20 cellular contexts compared by ENCODE assay signal in the genomic region with DNA sequence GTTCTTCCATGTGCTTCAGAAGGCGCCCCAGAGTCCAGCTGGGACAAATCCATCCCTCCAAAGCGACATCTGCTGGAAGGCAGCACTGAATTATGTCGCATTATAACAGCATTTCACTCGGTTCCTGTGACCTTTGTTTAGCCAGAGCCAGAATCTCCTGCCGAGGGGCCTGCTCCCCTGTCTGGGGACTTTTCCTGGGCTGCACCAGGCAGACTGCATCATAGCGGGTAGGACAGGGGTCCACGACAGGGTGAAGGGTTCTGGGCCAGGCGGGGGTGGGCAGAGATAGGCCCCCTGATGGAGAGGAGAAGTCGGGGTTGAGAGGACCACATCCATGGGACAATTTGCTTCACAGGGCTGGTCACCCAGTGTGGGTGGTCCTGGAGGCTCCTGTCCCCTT.
DNase-seq lines count a peak whose midpoint lies in the region; ATAC-seq, FAIRE-seq and TF ChIP-seq lines count a peak whose summit lies in the region.
"Had no signal": no experiment of that assay in that cellular context is flagged by ENCODE, and none has a peak within 500 bp of the region (broad histone marks: within the 10 kb centered on the region; RNA-seq: fewer than 3 reads in every experiment).

No MANE protein-coding gene starts in this region.

- H3K4me1 ChIP-seq in K562 (replicated peaks in 1 of 2; ENCODE audit: control insufficient read depth in 2 of 2, insufficient read depth in 2 of 2, low read length in 2 of 2) (no peaks in the 10 kb centered on the region), spleen (no peaks in the 10 kb centered on the region), ovary (ENCODE audit: insufficient read depth) (no peaks in the 10 kb centered on the region)
- H3K4me1 ChIP-seq: BLaER1 had no signal

- no peak overlapping the region for H3K4me2 ChIP-seq in K562 (ENCODE audit: insufficient read depth, low read length)
- H3K4me2 ChIP-seq: BLaER1 had no signal

- no peaks in the 10 kb centered on the region for H3K36me3 Mint-ChIP-seq in activated CD8-positive, alpha-beta T cell treated with anti-CD3 and anti-CD28 coated beads, Interleukin-2, amount 10 ng/mL, durations not matched to agents 7 days and 5 days (ENCODE audit: low read depth)
- H3K36me3 Mint-ChIP-seq in activated CD8-positive, alpha-beta T cell treated with anti-CD3 and anti-CD28 coated beads for 36 hours (ENCODE audit: low read depth), result no peaks in the 10 kb centered on the region
- H3K36me3 Mint-ChIP-seq: CD4-positive, alpha-beta memory T cell had no signal

- H3K36me3 ChIP-seq in K562 (ENCODE audit: control insufficient read depth, insufficient read depth, low read length) (no peaks in the 10 kb centered on the region), spleen (no peaks in the 10 kb centered on the region), ovary (no peaks in the 10 kb centered on the region)
- H3K36me3 ChIP-seq: BLaER1 had no signal

- in situ Hi-C loops in K562 (cut with MboI), result no loop called here

- H3K79me2 ChIP-seq in K562 (ENCODE audit: control insufficient read depth, insufficient read depth, low read length), result no peaks in the 10 kb centered on the region

- H2AFZ ChIP-seq in K562 (ENCODE audit: low read depth, low read length), result no peak overlapping the region

- H3K4me1 Mint-ChIP-seq in activated CD8-positive, alpha-beta T cell treated with anti-CD3 and anti-CD28 coated beads, Interleukin-2, amount 10 ng/mL, durations not matched to agents 7 days and 5 days (ENCODE audit: low read depth), result no peaks in the 10 kb centered on the region
- no peaks in the 10 kb centered on the region for H3K4me1 Mint-ChIP-seq in activated CD8-positive, alpha-beta T cell treated with anti-CD3 and anti-CD28 coated beads for 36 hours (ENCODE audit: low read depth)
- H3K4me1 Mint-ChIP-seq: CD4-positive, alpha-beta memory T cell had no signal

- H3K4me3 Mint-ChIP-seq in activated CD8-positive, alpha-beta T cell treated with anti-CD3 and anti-CD28 coated beads, Interleukin-2, amount 10 ng/mL, durations not matched to agents 7 days and 5 days, result no peak overlapping the region
- no peak overlapping the region for H3K4me3 Mint-ChIP-seq in activated CD8-positive, alpha-beta T cell treated with anti-CD3 and anti-CD28 coated beads for 36 hours
- H3K4me3 Mint-ChIP-seq: CD4-positive, alpha-beta memory T cell; HFFc6 had no signal

- no TSS peak for BruUV-seq in K562 (replicated peaks; lab: Mats Ljungman, UMichigan)

- H3K4me3 ChIP-seq in K562, result no peak overlapping the region
- no peak overlapping the region for H3K4me3 ChIP-seq in spleen
- no peak overlapping the region for H3K4me3 ChIP-seq in ovary
- H3K4me3 ChIP-seq: BLaER1, GM12878 had no signal

- POLR2A ChIA-PET in activated CD8-positive, alpha-beta T cell treated with anti-CD3 and anti-CD28 coated beads, Interleukin-2, amount 10 ng/mL, durations not matched to agents 7 days and 5 days (lab: Charles Lee), result no interaction called here
- POLR2A ChIA-PET in activated CD8-positive, alpha-beta T cell treated with anti-CD3 and anti-CD28 coated beads for 36 hours (lab: Charles Lee), result no interaction called here
- POLR2A ChIA-PET in K562 (lab: Yijun Ruan, JAX), result no interaction called here

- no peaks in the 10 kb centered on the region for H3K9me1 ChIP-seq in K562 (ENCODE audit: control insufficient read depth, insufficient read depth, low read length)

- no peaks in the 10 kb centered on the region for H3K9me3 ChIP-seq in K562 (replicated peaks; ENCODE audit: control insufficient read depth, insufficient read depth, low read depth, low read length)
- peaks cover 0 to 5% (median 0%) of the 10 kb centered on the region in 8 donors for H3K9me3 ChIP-seq in spleen
- no peaks in the 10 kb centered on the region for H3K9me3 ChIP-seq in ovary
- H3K9me3 ChIP-seq: BLaER1 had no signal

- H3K27me3 ChIP-seq in K562 (ENCODE audit: control insufficient read depth in 2 of 2, insufficient read depth in 2 of 2, low read length in 2 of 2), result peaks cover 0 to 15% of the 10 kb centered on the region in 2 experiments; a peak in 2 of 5 replicates
- peaks cover 0 to 23% (median 0%) of the 10 kb centered on the region in 7 donors for H3K27me3 ChIP-seq in spleen (replicated peaks in 1 of 7)
- H3K27me3 ChIP-seq in ovary, result no peaks in the 10 kb centered on the region
- H3K27me3 ChIP-seq: BLaER1 had no signal

- H4K20me1 ChIP-seq in K562 (replicated peaks; ENCODE audit: control insufficient read depth, insufficient read depth, low read length), result no peaks in the 10 kb centered on the region
- H4K20me1 ChIP-seq: BLaER1 had no signal

- H3K27ac Mint-ChIP-seq in activated CD8-positive, alpha-beta T cell treated with anti-CD3 and anti-CD28 coated beads, Interleukin-2, amount 10 ng/mL, durations not matched to agents 7 days and 5 days, result no peak overlapping the region
- no peak overlapping the region for H3K27ac Mint-ChIP-seq in activated CD8-positive, alpha-beta T cell treated with anti-CD3 and anti-CD28 coated beads for 36 hours
- H3K27ac Mint-ChIP-seq: CD4-positive, alpha-beta memory T cell; HFFc6 had no signal

- TF ChIP-seq CTCF in activated CD8-positive, alpha-beta T cell treated with anti-CD3 and anti-CD28 coated beads for 36 hours (IDR thresholded peaks at IDR 0.05), result no peak
- TF ChIP-seq CTCF in K562 (IDR thresholded peaks at IDR 0.05 in 2 of 3, conservative IDR thresholded peaks at IDR 0.05 in 1 of 3; ENCODE audit: insufficient read depth in 2 of 3, low read depth in 1 of 3, low read length in 3 of 3), result no peak
- TF ChIP-seq CTCF in spleen (IDR thresholded peaks at IDR 0.05 in 8 of 11, conservative IDR thresholded peaks at IDR 0.05 in 3 of 11), result no peak
- TF ChIP-seq CTCF in ovary (IDR thresholded peaks at IDR 0.05), result no peak

- TF ChIP-seq EP300 in K562 (IDR thresholded peaks at IDR 0.05; ENCODE audit: low read length) (no peak), ovary (IDR thresholded peaks at IDR 0.05) (no peak)

- TF ChIP-seq POLR2A in K562 (conservative IDR thresholded peaks at IDR 0.05), result no peak
- no peak for TF ChIP-seq POLR2A in spleen (IDR thresholded peaks at IDR 0.05)
- TF ChIP-seq POLR2A in ovary (IDR thresholded peaks at IDR 0.05), result no peak

- intact Hi-C loops in activated CD8-positive, alpha-beta T cell treated with anti-CD3 and anti-CD28 coated beads for 36 hours (cut with micrococcal nuclease), result no loop called here
- intact Hi-C loops in K562 (cut with micrococcal nuclease) (no loop called here), spleen (cut with DNase I; ENCODE audit: low total_unique reads) (no loop called here), ovary (cut with DNase I) (no loop called here)

- H3K27ac ChIP-seq in K562 (ENCODE audit: extremely low read depth, low read depth, low read length), result no peak overlapping the region
- no peak overlapping the region for H3K27ac ChIP-seq in spleen
- no peak overlapping the region for H3K27ac ChIP-seq in ovary
- H3K27ac ChIP-seq: BLaER1 had no signal

- TF ChIP-seq RAD21 in K562 (CRISPR knock-in tag; conservative IDR thresholded peaks at IDR 0.05 in 1 of 2, IDR thresholded peaks at IDR 0.05 in 1 of 2), result no peak

- DNase-seq in activated CD8-positive, alpha-beta T cell treated with anti-CD3 and anti-CD28 coated beads, Interleukin-2, amount 10 ng/mL, durations not matched to agents 7 days and 5 days, result peak; percentile 5
- DNase-seq in activated CD8-positive, alpha-beta T cell treated with anti-CD3 and anti-CD28 coated beads for 36 hours, result no peak
- no peak for DNase-seq in K562 (ENCODE audit: extremely low read depth in 1 of 4, low spot score in 3 of 4)
- peak; percentile 19 for DNase-seq in left kidney (ENCODE audit: low read depth, low spot score)
- peak; percentile 41 for DNase-seq in spleen
- DNase-seq in 8988T, result no peak
- no peak for DNase-seq in ovary
- DNase-seq in activated naive CD4-positive, alpha-beta T cell treated with Interleukin-2 at 50 U/mL for 16 hours, result no peak
- DNase-seq: CD4-positive, alpha-beta memory T cell; DMS53; EL; GOT3; HFFc6; NCI-H1436; NCI-H1930; NCI-H345; NCI-H526; PC-3 had no signal

- no peak for ATAC-seq in activated CD8-positive, alpha-beta T cell treated with anti-CD3 and anti-CD28 coated beads, Interleukin-2, amount 10 ng/mL, durations not matched to agents 7 days and 5 days
- ATAC-seq in activated CD8-positive, alpha-beta T cell treated with anti-CD3 and anti-CD28 coated beads for 36 hours, result no peak
- peak; percentile 33; the same call in 1 of the 3 replicates for ATAC-seq in K562
- ATAC-seq: GM12878, PC-3 had no signal

- no peaks in the 10 kb centered on the region for H3K27me3 Mint-ChIP-seq in activated CD8-positive, alpha-beta T cell treated with anti-CD3 and anti-CD28 coated beads, Interleukin-2, amount 10 ng/mL, durations not matched to agents 7 days and 5 days (ENCODE audit: low read depth)
- peaks cover 2% of the 10 kb centered on the region for H3K27me3 Mint-ChIP-seq in activated CD8-positive, alpha-beta T cell treated with anti-CD3 and anti-CD28 coated beads for 36 hours

- 1% methylated on average over 9 of the region's 9 CpGs for WGBS in K562 (ENCODE audit: insufficient coverage, low coverage, missing lambda C conversion rate)
- 32 to 69% (median 56%) methylated on average over 8 to 9 of the region's 9 CpGs for WGBS in spleen, 5 donors
- WGBS in ovary, 3 donors, result 27 to 33% (median 31%) methylated on average over 9 of the region's 9 CpGs

- CTCF ChIA-PET in activated CD8-positive, alpha-beta T cell treated with anti-CD3 and anti-CD28 coated beads, Interleukin-2, amount 10 ng/mL, durations not matched to agents 7 days and 5 days (lab: Charles Lee), result no interaction called here
- CTCF ChIA-PET in activated CD8-positive, alpha-beta T cell treated with anti-CD3 and anti-CD28 coated beads for 36 hours (lab: Charles Lee), result no interaction called here
- CTCF ChIA-PET in K562 (lab: Yijun Ruan, JAX; ENCODE audit: low intra/inter-chr PET ratio), result no interaction called here

- H3K9ac ChIP-seq in K562 (ENCODE audit: insufficient read depth in 1 of 2, low read depth in 2 of 2, low read length in 2 of 2), result no peak overlapping the region
- H3K9ac ChIP-seq: BLaER1 had no signal

- FAIRE-seq in K562 (lab: Jason Lieb, UNC), result no peak
- FAIRE-seq: GM12878 had no signal

- H3K9me3 Mint-ChIP-seq in activated CD8-positive, alpha-beta T cell treated with anti-CD3 and anti-CD28 coated beads, Interleukin-2, amount 10 ng/mL, durations not matched to agents 7 days and 5 days (ENCODE audit: insufficient read depth), result no peaks in the 10 kb centered on the region
- H3K9me3 Mint-ChIP-seq in activated CD8-positive, alpha-beta T cell treated with anti-CD3 and anti-CD28 coated beads for 36 hours, result no peaks in the 10 kb centered on the region
- H3K9me3 Mint-ChIP-seq: HFFc6 had no signal

TF ChIP-seq in K562, 482 proteins besides CTCF, POLR2A, EP300 and RAD21 (continues in another document):
- TF ChIP-seq SMARCC2 (IDR thresholded peaks at IDR 0.05; ENCODE audit: low read depth) (no peak), XRCC4 (IDR thresholded peaks at IDR 0.05; ENCODE audit: extremely low read depth, insufficient read depth, insufficient read length) (no peak)

Comparison
In these comparisons a context has a peak if more than half of its experiments do, and no peak if none do; other contexts are left out.
1. DNase-seq: peak in activated CD8-positive, alpha-beta T cell treated with anti-CD3 and anti-CD28 coated beads, Interleukin-2, amount 10 ng/mL, durations not matched to agents 7 days and 5 days (single experiment), left kidney (single experiment) and spleen (single experiment); none in activated CD8-positive, alpha-beta T cell treated with anti-CD3 and anti-CD28 coated beads for 36 hours (single experiment), K562 (0 of 4), 8988T (single experiment), ovary (0 of 5) and activated naive CD4-positive, alpha-beta T cell treated with Interleukin-2 at 50 U/mL for 16 hours (single experiment).